Comparison of ENCODE assay signal across 1 cellular context in genomic region chr13:46052314-46053161, GRCh38.
TF ChIP-seq lines count a peak whose summit lies in the region.

TSS of gene ZC3H13 (minus strand) at chr13:46052746. CDS start at chr13:46045507, 7,239 bp downstream.

TF ChIP-seq in K562, 482 proteins besides CTCF, POLR2A, EP300 and RAD21 (continued from another document):
- no peak for TF ChIP-seq HINFP (tag; conservative IDR thresholded peaks at IDR 0.05; ENCODE audit: low read depth)
- TF ChIP-seq ETS1 (conservative IDR thresholded peaks at IDR 0.05; ENCODE audit: control insufficient read depth, low read depth, low read length), result 0 out of 2 replicates have a peak, but pooled peaks have one; percentile 28
- peak; percentile 87 for TF ChIP-seq ELF1 (tag; IDR thresholded peaks at IDR 0.05)
- TF ChIP-seq NFRKB (IDR thresholded peaks at IDR 0.05; ENCODE audit: low read depth), result 0 out of 2 replicates have a peak, but pooled peaks have one; percentile 27
TF ChIP-seq in K562: peak in this region for 94.
